Comparison of ENCODE assay signal across 24 cellular contexts in the genomic region with DNA sequence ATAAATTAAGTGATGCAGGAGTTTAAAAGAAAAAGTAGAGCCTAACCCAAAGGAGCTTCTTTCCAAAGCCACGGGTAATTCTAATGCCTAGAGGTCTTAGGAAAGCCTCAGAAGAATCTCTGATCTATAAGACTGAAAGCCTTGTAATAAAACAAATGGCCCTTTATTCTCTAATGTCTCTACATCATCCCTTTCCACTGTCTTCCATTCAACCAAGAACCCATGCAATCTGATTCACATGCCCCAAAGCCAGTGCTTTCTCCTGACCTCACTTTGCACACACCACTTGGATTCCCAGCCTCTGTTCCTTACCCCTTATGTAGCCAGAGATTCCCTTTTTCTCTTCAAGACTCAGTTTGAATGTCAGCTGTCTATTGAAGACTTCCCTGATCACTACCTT.
A peak's percentile ranks its signal among the peaks of the same experiment; 100 is the strongest.
DNase-seq lines count a peak whose midpoint lies in the region; TF ChIP-seq lines count a peak whose summit lies in the region.
"Had no signal": no experiment of that assay in that cellular context is flagged by ENCODE, and none has a peak within 500 bp of the region (broad histone marks: within the 10 kb centered on the region; RNA-seq: fewer than 3 reads in every experiment).

No MANE protein-coding gene starts in this region.

- no peak for TF ChIP-seq CTCF in neural progenitor cell (IDR thresholded peaks at IDR 0.05)
- no peak for TF ChIP-seq CTCF in glutamatergic neuron (IDR thresholded peaks at IDR 0.05; ENCODE audit: partially characterized antibody, unreplicated experiment)

- no peak overlapping the region for H3K4me2 ChIP-seq in neural progenitor cell
- H3K4me2 ChIP-seq: A549; BLaER1 treated with 17β-estradiol and CSF1 and Interleukin-3, amounts not matched to agents 10 nM and 100 nM had no signal

- H2AFZ ChIP-seq in neural progenitor cell (replicated peaks): peak overlapping the region; percentile 63

- no peak overlapping the region for H3K4me3 ChIP-seq in mesodermal cell (ENCODE audit: extremely low read depth, insufficient read depth, low read length, poor library complexity, severe bottlenecking)
- H3K4me3 ChIP-seq in neural progenitor cell: no peak overlapping the region
- H3K4me3 ChIP-seq: A549; BLaER1 treated with 17β-estradiol and CSF1 and Interleukin-3, amounts not matched to agents 10 nM and 100 nM; GM12878 had no signal

- H3K27ac ChIP-seq in mesodermal cell (ENCODE audit: low read depth, low read length, severe bottlenecking) (peak overlapping the region; percentile 24), neural progenitor cell (no peak overlapping the region)
- H3K27ac ChIP-seq: 22Rv1; A549; BLaER1 treated with 17β-estradiol and CSF1 and Interleukin-3, amounts not matched to agents 10 nM and 100 nM; C4-2B had no signal

- H3K36me3 Mint-ChIP-seq in neural progenitor cell (no peaks in the 10 kb centered on the region), glutamatergic neuron (ENCODE audit: unreplicated experiment) (no peaks in the 10 kb centered on the region)
- H3K36me3 Mint-ChIP-seq: CD8-positive, alpha-beta T cell had no signal

- H3K4me1 ChIP-seq in mesodermal cell (ENCODE audit: control insufficient read depth, insufficient read depth, low read length, poor library complexity, severe bottlenecking) (no peaks in the 10 kb centered on the region), neural progenitor cell (no peaks in the 10 kb centered on the region)
- H3K4me1 ChIP-seq: A549; BLaER1 treated with 17β-estradiol and CSF1 and Interleukin-3, amounts not matched to agents 10 nM and 100 nM had no signal

- H3K9me3 ChIP-seq in mesodermal cell (ENCODE audit: control insufficient read depth, low read length): no peaks in the 10 kb centered on the region
- no peaks in the 10 kb centered on the region for H3K9me3 ChIP-seq in neural progenitor cell (ENCODE audit: low read depth)
- H3K9me3 ChIP-seq: A549; BLaER1 treated with 17β-estradiol and CSF1 and Interleukin-3, amounts not matched to agents 10 nM and 100 nM had no signal

- 50% methylated on average over 1 of the region's 1 CpG; no CpG with 5 or more reads in 1 of the 2 experiments for WGBS in mesodermal cell (ENCODE audit: insufficient coverage in 2 of 2), 2 experiments

- no peak overlapping the region for H3K9ac ChIP-seq in neural progenitor cell
- H3K9ac ChIP-seq: BLaER1 treated with 17β-estradiol and CSF1 and Interleukin-3, amounts not matched to agents 10 nM and 100 nM had no signal

- H3K27me3 Mint-ChIP-seq in neural progenitor cell (ENCODE audit: insufficient read depth, low read depth) (no peaks in the 10 kb centered on the region), glutamatergic neuron (ENCODE audit: unreplicated experiment) (peaks cover 2% of the 10 kb centered on the region)
- H3K27me3 Mint-ChIP-seq: B cell; CD4-positive, alpha-beta T cell had no signal

- H3K9me3 Mint-ChIP-seq in neural progenitor cell (no peaks in the 10 kb centered on the region), glutamatergic neuron (ENCODE audit: unreplicated experiment) (no peaks in the 10 kb centered on the region)
- H3K9me3 Mint-ChIP-seq: CD4-positive, alpha-beta T cell; CD8-positive, alpha-beta T cell had no signal

- H3K27ac Mint-ChIP-seq in neural progenitor cell (no peak overlapping the region), glutamatergic neuron (ENCODE audit: unreplicated experiment) (no peak overlapping the region)
- H3K27ac Mint-ChIP-seq: B cell; CD4-positive, alpha-beta T cell; CD8-positive, alpha-beta T cell had no signal

- DNase-seq in COLO829 (ENCODE audit: low spot score): peak; percentile 58
- peak; percentile 97 for DNase-seq in SK-MEL-5 (ENCODE audit: low read depth, low spot score)
- DNase-seq in neural progenitor cell (ENCODE audit: low spot score): no peak
- no peak for DNase-seq in NCI-H1417 treated with DMSO at 0.1 percent for 48 hours (lab: John Stamatoyannopoulos, UW)
- DNase-seq in T1000 (lab: John Stamatoyannopoulos, UW): no peak
- DNase-seq in glutamatergic neuron: no peak
- DNase-seq: AML-193; CD4-positive, alpha-beta T cell; CD8-positive, alpha-beta T cell; COR-L47; DMS 273 treated with DMSO at 0.1 percent for 48 hours; DMS153; DMS53; DMS79; DND-41; EL; GDM1 had no signal

- H3F3A ChIP-seq in neural progenitor cell (ENCODE audit: low read depth): no peaks in the 10 kb centered on the region

- H3K36me3 ChIP-seq in mesodermal cell (ENCODE audit: control insufficient read depth, insufficient read depth, low read length) (no peaks in the 10 kb centered on the region), neural progenitor cell (no peaks in the 10 kb centered on the region)
- H3K36me3 ChIP-seq: BLaER1 treated with 17β-estradiol and CSF1 and Interleukin-3, amounts not matched to agents 10 nM and 100 nM had no signal

- in situ Hi-C loops in SK-MEL-5 (cut with HindIII; ENCODE audit: low pct_unique_long_range_greater_than_20kb, low sequenced_read_pairs): no loop called here

- no peaks in the 10 kb centered on the region for H3K27me3 ChIP-seq in neural progenitor cell
- H3K27me3 ChIP-seq: BLaER1 treated with 17β-estradiol and CSF1 and Interleukin-3, amounts not matched to agents 10 nM and 100 nM had no signal

- H3K4me3 Mint-ChIP-seq in neural progenitor cell: no peak overlapping the region
- no peak overlapping the region for H3K4me3 Mint-ChIP-seq in glutamatergic neuron (ENCODE audit: unreplicated experiment)
- H3K4me3 Mint-ChIP-seq: B cell; CD4-positive, alpha-beta T cell; CD8-positive, alpha-beta T cell had no signal

- H4K20me1 ChIP-seq in neural progenitor cell (ENCODE audit: low read depth): no peaks in the 10 kb centered on the region
- H4K20me1 ChIP-seq: BLaER1 treated with 17β-estradiol and CSF1 and Interleukin-3, amounts not matched to agents 10 nM and 100 nM had no signal

- peaks cover 18% of the 10 kb centered on the region for H3K4me1 Mint-ChIP-seq in neural progenitor cell
- peaks cover 6% of the 10 kb centered on the region for H3K4me1 Mint-ChIP-seq in glutamatergic neuron (ENCODE audit: low read depth, unreplicated experiment)
- H3K4me1 Mint-ChIP-seq: B cell had no signal

- no peaks in the 10 kb centered on the region for H3K79me2 ChIP-seq in neural progenitor cell (ENCODE audit: low read depth)

Comparison
In these comparisons a context has a peak if more than half of its experiments do, and no peak if none do; other contexts are left out.
1. DNase-seq: peak in COLO829 (single experiment) and SK-MEL-5 (single experiment); none in neural progenitor cell (single experiment), NCI-H1417 treated with DMSO at 0.1 percent for 48 hours (single experiment), T1000 (single experiment) and glutamatergic neuron (single experiment).